In the genomic region with DNA sequence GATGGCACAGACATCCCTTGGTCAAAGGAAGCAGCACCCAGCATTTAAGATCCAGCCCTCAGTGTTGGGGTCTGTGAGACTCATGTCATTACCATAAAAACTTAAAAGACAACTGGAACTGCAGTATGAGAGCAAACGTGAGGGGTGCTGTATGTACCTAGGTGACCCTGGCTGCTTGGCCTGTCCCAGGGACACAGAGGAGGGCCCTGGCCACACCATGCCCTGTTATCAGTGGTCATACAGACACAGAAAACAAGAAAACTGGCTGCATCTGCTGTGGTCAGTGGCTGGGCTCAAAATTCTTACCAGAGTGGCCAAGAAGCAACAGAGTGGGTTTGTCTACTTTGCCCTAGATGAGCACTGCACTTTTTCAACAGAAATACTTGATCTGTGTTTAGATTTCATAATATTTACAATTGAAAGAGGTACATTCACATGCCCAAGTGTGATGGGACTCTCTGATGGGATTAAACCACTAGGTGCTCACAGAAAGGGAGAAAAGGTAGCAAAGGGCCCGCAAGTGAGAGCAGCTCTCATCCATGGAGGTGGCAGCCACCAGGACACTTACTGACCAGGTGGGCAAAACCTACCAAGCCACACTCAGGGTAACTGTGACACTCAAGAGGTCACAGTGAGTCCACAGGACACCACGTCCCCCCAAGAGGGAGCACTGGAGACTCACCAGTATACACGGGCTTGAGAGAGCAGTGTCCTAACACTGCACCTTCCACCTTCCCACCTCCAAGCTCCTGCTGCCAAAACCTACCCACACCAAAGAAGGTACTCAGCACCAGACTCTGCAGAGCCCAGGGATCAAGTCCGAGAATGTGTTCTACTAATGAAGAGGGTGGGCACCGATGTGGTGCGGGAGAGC, we compare ENCODE assay signal across 22 cellular contexts.
DNase-seq lines count a peak whose midpoint lies in the region; ATAC-seq and TF ChIP-seq lines count a peak whose summit lies in the region.
"Had no signal": no experiment of that assay in that cellular context is flagged by ENCODE, and none has a peak within 500 bp of the region (broad histone marks: within the 10 kb centered on the region; RNA-seq: fewer than 3 reads in every experiment).

No MANE protein-coding gene starts in this region.

- H3K4me1 Mint-ChIP-seq in natural killer cell treated with Interleukin-12 subunit alpha and Interleukin-12 subunit beta and Interleukin-15 and Interleukin-18, amount 100 ng/mL, for 72 hours (ENCODE audit: low read depth in 2 of 2) = peaks cover 12 to 18% of the 10 kb centered on the region in 2 donors
- H3K4me1 Mint-ChIP-seq in natural killer cell = peaks cover 6 to 23% of the 10 kb centered on the region in 2 donors
- peaks cover 6% of the 10 kb centered on the region for H3K4me1 Mint-ChIP-seq in memory B cell
- H3K4me1 Mint-ChIP-seq in type B pancreatic cell (ENCODE audit: unreplicated experiment) = peaks cover 5% of the 10 kb centered on the region

- H3K36me3 Mint-ChIP-seq in natural killer cell treated with Interleukin-12 subunit alpha and Interleukin-12 subunit beta and Interleukin-15 and Interleukin-18, amount 100 ng/mL, for 72 hours = no peaks in the 10 kb centered on the region
- H3K36me3 Mint-ChIP-seq in natural killer cell (no peaks in the 10 kb centered on the region), memory B cell (peaks cover 29% of the 10 kb centered on the region), type B pancreatic cell (peaks cover 9% of the 10 kb centered on the region)

- TF ChIP-seq CTCF in natural killer cell (IDR thresholded peaks at IDR 0.05) = no peak
- TF ChIP-seq CTCF in type B pancreatic cell (conservative IDR thresholded peaks at IDR 0.05) = no peak

- DNase-seq in natural killer cell treated with Interleukin-12 subunit alpha and Interleukin-12 subunit beta and Interleukin-15 and Interleukin-18, amount 100 ng/mL, for 72 hours (ENCODE audit: low spot score) = peak; percentile 44
- no peak for DNase-seq in natural killer cell
- no peak for DNase-seq in caudate nucleus (lab: John Stamatoyannopoulos, UW)
- no peak for DNase-seq in memory B cell (ENCODE audit: low spot score in 2 of 2)
- peak; percentile 37 for DNase-seq in type B pancreatic cell (ENCODE audit: extremely low spot score, unreplicated experiment)
- DNase-seq in HPDE6-E6E7 (ENCODE audit: extremely low spot score) = no peak
- no peak for DNase-seq in cortex of kidney (lab: John Stamatoyannopoulos, UW)
- DNase-seq in NCI-H146 treated with DMSO at 0.1 percent for 48 hours (lab: John Stamatoyannopoulos, UW; ENCODE audit: unreplicated experiment) = no peak
- DNase-seq: activated CD4-positive, alpha-beta memory T cell treated with anti-CD3 and anti-CD28 coated beads for 36 hours; activated CD4-positive, alpha-beta T cell treated with anti-CD3 and anti-CD28 coated beads for 1 hour; activated gamma-delta T cell treated with Interleukin-2 at 50 U/mL for 16 hours; activated T-cell treated with anti-CD3 and anti-CD28 coated beads, Interleukin-2, amount 50 U/mL, for 1 hour; cerebellar nuclear complex; GOT3; HFFc6; hippocampal formation; IMR-90; NCI-H1436 treated with DMSO at 0.1 percent for 48 hours; sigmoid colon; stimulated activated CD4-positive, alpha-beta T cell treated with anti-CD3 and anti-CD28 coated beads, Interleukin-4, amount 100 ng/mL, for 1 hour had no signal

- intact Hi-C loops in natural killer cell (cut with micrococcal nuclease) = no loop called here

- no peaks in the 10 kb centered on the region for H3K9me3 Mint-ChIP-seq in natural killer cell treated with Interleukin-12 subunit alpha and Interleukin-12 subunit beta and Interleukin-15 and Interleukin-18, amount 100 ng/mL, for 72 hours
- H3K9me3 Mint-ChIP-seq in natural killer cell (no peaks in the 10 kb centered on the region), memory B cell (no peaks in the 10 kb centered on the region), type B pancreatic cell (no peaks in the 10 kb centered on the region)
- H3K9me3 Mint-ChIP-seq: activated CD4-positive, alpha-beta memory T cell treated with anti-CD3 and anti-CD28 coated beads for 36 hours; HFFc6; T-helper 2 cell treated with Interferon-gamma antibody and Interleukin-4, amounts not matched to agents 5 μg/mL and 100 μg/mL, for 36 hours had no signal

- ATAC-seq in natural killer cell treated with Interleukin-12 subunit alpha and Interleukin-12 subunit beta and Interleukin-15 and Interleukin-18, amount 100 ng/mL, for 72 hours = no peak
- ATAC-seq in natural killer cell (no peak), memory B cell (ENCODE audit: low read depth) (no peak)

- H3K27ac ChIP-seq in caudate nucleus (ENCODE audit: low read depth, low read length) = peak overlapping the region; percentile 49
- H3K27ac ChIP-seq: BLaER1, sigmoid colon had no signal

- H3K27me3 Mint-ChIP-seq in natural killer cell treated with Interleukin-12 subunit alpha and Interleukin-12 subunit beta and Interleukin-15 and Interleukin-18, amount 100 ng/mL, for 72 hours = no peaks in the 10 kb centered on the region
- H3K27me3 Mint-ChIP-seq in natural killer cell (ENCODE audit: low read depth in 2 of 2) = no peaks in the 10 kb centered on the region
- H3K27me3 Mint-ChIP-seq in memory B cell = no peaks in the 10 kb centered on the region
- H3K27me3 Mint-ChIP-seq in type B pancreatic cell = no peaks in the 10 kb centered on the region
- H3K27me3 Mint-ChIP-seq: activated CD4-positive, alpha-beta memory T cell treated with anti-CD3 and anti-CD28 coated beads for 36 hours had no signal

- H3K27ac Mint-ChIP-seq in natural killer cell treated with Interleukin-12 subunit alpha and Interleukin-12 subunit beta and Interleukin-15 and Interleukin-18, amount 100 ng/mL, for 72 hours = no peak overlapping the region
- peak overlapping the region in 1 of 2 donors; percentile 57 for H3K27ac Mint-ChIP-seq in natural killer cell
- peak overlapping the region; percentile 42 for H3K27ac Mint-ChIP-seq in memory B cell
- H3K27ac Mint-ChIP-seq in type B pancreatic cell = no peak overlapping the region
- H3K27ac Mint-ChIP-seq: activated CD4-positive, alpha-beta memory T cell treated with anti-CD3 and anti-CD28 coated beads for 36 hours; HFFc6; T-helper 2 cell treated with Interferon-gamma antibody and Interleukin-4, amounts not matched to agents 5 μg/mL and 100 μg/mL, for 36 hours had no signal

- H3K4me3 Mint-ChIP-seq in natural killer cell treated with Interleukin-12 subunit alpha and Interleukin-12 subunit beta and Interleukin-15 and Interleukin-18, amount 100 ng/mL, for 72 hours = no peak overlapping the region
- no peak overlapping the region for H3K4me3 Mint-ChIP-seq in natural killer cell
- H3K4me3 Mint-ChIP-seq in memory B cell = no peak overlapping the region
- H3K4me3 Mint-ChIP-seq in type B pancreatic cell = no peak overlapping the region
- H3K4me3 Mint-ChIP-seq: activated CD4-positive, alpha-beta memory T cell treated with anti-CD3 and anti-CD28 coated beads for 36 hours; HFFc6; T-helper 2 cell treated with Interferon-gamma antibody and Interleukin-4, amounts not matched to agents 5 μg/mL and 100 μg/mL, for 36 hours had no signal

Comparison
In these comparisons a context has a peak if more than half of its experiments do, and no peak if none do; other contexts are left out.
1. DNase-seq: peak in natural killer cell treated with Interleukin-12 subunit alpha and Interleukin-12 subunit beta and Interleukin-15 and Interleukin-18, amount 100 ng/mL, for 72 hours (single experiment) and type B pancreatic cell (single experiment); none in natural killer cell (single experiment), caudate nucleus (0 of 61), memory B cell (0 of 2), HPDE6-E6E7 (single experiment), cortex of kidney (single experiment) and NCI-H146 treated with DMSO at 0.1 percent for 48 hours (single experiment).